ENCODE assay signal across 17 cellular contexts in the genomic region with DNA sequence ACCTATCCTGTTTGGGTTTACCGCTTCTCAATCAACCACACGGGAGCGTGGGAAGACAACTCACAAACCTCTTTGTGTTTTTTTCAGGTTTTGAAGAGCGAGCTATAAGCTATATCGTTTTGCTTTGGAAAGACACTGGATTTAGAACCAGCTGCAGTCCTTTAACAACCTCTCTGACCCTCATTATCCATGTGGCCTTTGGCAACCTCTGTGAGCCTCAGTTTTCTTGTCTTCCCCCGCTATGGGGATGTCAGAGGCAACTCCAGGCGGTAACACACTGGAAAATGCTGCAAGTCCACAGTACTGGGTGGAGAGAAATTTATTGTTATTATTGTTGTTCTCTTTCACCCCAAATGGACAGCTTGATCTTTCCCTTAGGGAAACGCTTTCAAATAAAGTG.
"Had no signal": no experiment of that assay in that cellular context is flagged by ENCODE, and none has a peak within 500 bp of the region (broad histone marks: within the 10 kb centered on the region; RNA-seq: fewer than 3 reads in every experiment).

No MANE protein-coding gene starts in this region.

- H3K27ac ChIP-seq: upper lobe of right lung had no signal

- H3K27me3 Mint-ChIP-seq: activated B cell treated with CpG ODN at 0.5 μM for 24 hours; activated CD4-positive, alpha-beta T cell treated with anti-CD3 and anti-CD28 coated beads, Interleukin-2, amount 10 ng/mL, durations not matched to agents 7 days and 5 days; memory B cell had no signal

- H3K36me3 ChIP-seq: adrenal gland, upper lobe of right lung had no signal

- H3K36me3 Mint-ChIP-seq: memory B cell; natural killer cell treated with Interleukin-12 subunit alpha and Interleukin-12 subunit beta and Interleukin-15 and Interleukin-18, amount 100 ng/mL, for 72 hours; stimulated activated effector memory CD8-positive, alpha-beta T cell treated with anti-CD3 and anti-CD28 coated beads, Interleukin-12 subunit alpha, Interleukin-12 subunit beta, amount 100 ng/mL, for 72 hours had no signal

- H3K4me3 ChIP-seq: adrenal gland, body of pancreas, smooth muscle cell, upper lobe of right lung had no signal

- DNase-seq: activated B cell treated with CpG ODN at 0.5 μM for 24 hours; activated CD4-positive, alpha-beta T cell treated with anti-CD3 and anti-CD28 coated beads, Interleukin-2, amount 10 ng/mL, durations not matched to agents 7 days and 5 days; activated naive CD4-positive, alpha-beta T cell treated with anti-CD3 and anti-CD28 coated beads, Interleukin-2, amount 50 U/mL, for 16 hours; adrenal gland; body of pancreas; effector memory CD8-positive, alpha-beta T cell; head of caudate nucleus; retina; T-helper 17 cell; upper lobe of right lung had no signal

- H3K4me3 Mint-ChIP-seq: activated B cell treated with CpG ODN at 0.5 μM for 24 hours; activated CD4-positive, alpha-beta T cell treated with anti-CD3 and anti-CD28 coated beads, Interleukin-2, amount 10 ng/mL, durations not matched to agents 7 days and 5 days; dendritic cell treated with granulocyte-macrophage colony-stimulating factor and Interleukin-4, amounts not matched to agents 40 ng/mL and 50 ng/mL, for 4 days; effector memory CD8-positive, alpha-beta T cell; memory B cell; natural killer cell treated with Interleukin-12 subunit alpha and Interleukin-12 subunit beta and Interleukin-15 and Interleukin-18, amount 100 ng/mL, for 72 hours; stimulated activated effector memory CD8-positive, alpha-beta T cell treated with anti-CD3 and anti-CD28 coated beads, Interleukin-12 subunit alpha, Interleukin-12 subunit beta, amount 100 ng/mL, for 72 hours; T-helper 17 cell had no signal

- H3K27ac Mint-ChIP-seq: activated B cell treated with CpG ODN at 0.5 μM for 24 hours; activated CD4-positive, alpha-beta T cell treated with anti-CD3 and anti-CD28 coated beads, Interleukin-2, amount 10 ng/mL, durations not matched to agents 7 days and 5 days; activated T-helper 2 cell treated with anti-CD3 and anti-CD28 coated beads, Interferon-gamma antibody, Interleukin-2, Interleukin-4, amounts not matched to agents 10 μg/mL and 5 μg/mL and 100 μg/mL, durations not matched to agents 14 hours and 24 hours and 36 hours; dendritic cell treated with granulocyte-macrophage colony-stimulating factor and Interleukin-4, amounts not matched to agents 40 ng/mL and 50 ng/mL, for 4 days; effector memory CD8-positive, alpha-beta T cell; memory B cell; natural killer cell treated with Interleukin-12 subunit alpha and Interleukin-12 subunit beta and Interleukin-15 and Interleukin-18, amount 100 ng/mL, for 72 hours; stimulated activated effector memory CD8-positive, alpha-beta T cell treated with anti-CD3 and anti-CD28 coated beads, Interleukin-12 subunit alpha, Interleukin-12 subunit beta, amount 100 ng/mL, for 72 hours; T-helper 17 cell had no signal

- H3K4me1 Mint-ChIP-seq: activated B cell treated with CpG ODN at 0.5 μM for 24 hours; activated CD4-positive, alpha-beta T cell treated with anti-CD3 and anti-CD28 coated beads, Interleukin-2, amount 10 ng/mL, durations not matched to agents 7 days and 5 days; memory B cell; stimulated activated effector memory CD8-positive, alpha-beta T cell treated with anti-CD3 and anti-CD28 coated beads, Interleukin-12 subunit alpha, Interleukin-12 subunit beta, amount 100 ng/mL, for 72 hours; T-helper 17 cell had no signal

- H3K4me2 ChIP-seq: smooth muscle cell had no signal

- H3K27me3 ChIP-seq: adrenal gland, body of pancreas, upper lobe of right lung had no signal

- H3K9me3 ChIP-seq: adrenal gland, body of pancreas, upper lobe of right lung had no signal

- H3K9me3 Mint-ChIP-seq: activated B cell treated with CpG ODN at 0.5 μM for 24 hours; effector memory CD8-positive, alpha-beta T cell; memory B cell; natural killer cell treated with Interleukin-12 subunit alpha and Interleukin-12 subunit beta and Interleukin-15 and Interleukin-18, amount 100 ng/mL, for 72 hours had no signal

- ATAC-seq: body of pancreas; effector memory CD8-positive, alpha-beta T cell; left lobe of liver; natural killer cell treated with Interleukin-12 subunit alpha and Interleukin-12 subunit beta and Interleukin-15 and Interleukin-18, amount 100 ng/mL, for 72 hours; stimulated activated effector memory CD8-positive, alpha-beta T cell treated with anti-CD3 and anti-CD28 coated beads, Interleukin-12 subunit alpha, Interleukin-12 subunit beta, amount 100 ng/mL, for 72 hours; T-helper 17 cell; upper lobe of right lung had no signal
